In the genomic region with DNA sequence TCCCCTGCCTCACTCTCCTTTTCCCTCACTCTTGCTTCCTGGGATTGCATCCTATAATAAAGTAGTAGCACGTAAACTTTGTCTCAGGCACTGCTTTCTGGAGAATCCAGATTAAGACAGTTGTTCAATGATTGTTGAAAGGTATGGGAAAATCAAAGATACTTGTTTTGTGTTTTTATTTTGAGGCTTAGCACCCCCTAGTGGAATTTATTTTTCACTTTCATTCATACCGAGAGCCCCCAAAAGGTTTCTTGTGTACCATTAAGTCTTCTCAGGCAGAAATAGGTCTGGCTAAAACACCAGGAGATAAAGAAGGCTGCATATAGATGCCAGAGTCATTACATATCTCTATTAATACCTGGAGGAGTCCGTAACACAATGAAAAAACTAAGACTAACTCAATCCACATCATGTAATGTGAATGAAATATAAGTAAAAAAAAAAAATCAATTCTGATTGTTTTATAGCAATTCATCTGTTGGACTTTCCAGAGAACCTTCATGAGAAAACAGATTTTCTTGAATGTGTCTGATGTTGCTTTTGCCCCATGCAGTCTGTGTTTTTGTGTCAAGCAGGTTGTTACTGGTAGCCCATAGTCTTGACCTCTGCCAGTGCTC, we compare ENCODE assay signal across 8 cellular contexts.
DNase-seq lines count a peak whose midpoint lies in the region; ATAC-seq and TF ChIP-seq lines count a peak whose summit lies in the region.

No MANE protein-coding gene starts in this region.

- peak; percentile 18 for DNase-seq in NCI-H510A treated with DMSO at 0.1 percent for 48 hours (lab: John Stamatoyannopoulos, UW)
- no peak for DNase-seq in NCI-H510A (lab: John Stamatoyannopoulos, UW)
- peak; percentile 49 for DNase-seq in NCI-H748 (lab: John Stamatoyannopoulos, UW; ENCODE audit: unreplicated experiment)
- DNase-seq in esophagus muscularis mucosa (ENCODE audit: extremely low spot score): no peak
- DNase-seq in superior temporal gyrus (ENCODE audit: extremely low spot score): peak; percentile 64
- DNase-seq in stimulated activated CD4-positive, alpha-beta T cell treated with anti-CD3 and anti-CD28 coated beads, Interleukin-2, amount 100 ng/mL, for 24 hours: no peak
- no peak for DNase-seq in stimulated activated CD4-positive, alpha-beta T cell treated with anti-CD3 and anti-CD28 coated beads, Interleukin-12 subunit alpha, Interleukin-12 subunit beta, amount 100 ng/mL, for 4 hours

- H3K9me3 ChIP-seq in esophagus muscularis mucosa: no peaks in the 10 kb centered on the region

- TF ChIP-seq EP300 in esophagus muscularis mucosa (IDR thresholded peaks at IDR 0.05): no peak

- H3K4me3 ChIP-seq in esophagus muscularis mucosa: no peak overlapping the region

- TF ChIP-seq POLR2A in esophagus muscularis mucosa (IDR thresholded peaks at IDR 0.05; ENCODE audit: low read depth): no peak

- peaks cover 0 to 11% (median 7%) of the 10 kb centered on the region in 4 donors for H3K4me1 ChIP-seq in esophagus muscularis mucosa

- H3K27me3 ChIP-seq in esophagus muscularis mucosa: no peaks in the 10 kb centered on the region

- no peaks in the 10 kb centered on the region for H3K36me3 ChIP-seq in esophagus muscularis mucosa

- intact Hi-C loops in esophagus muscularis mucosa (cut with DNase I): loop anchor here (10.0 kb wide), 2 partner anchors 571 to 811 kb away; no protein-coding TSS in a partner anchor

- WGBS in esophagus muscularis mucosa: 63% methylated on average over 3 of the region's 3 CpGs

- TF ChIP-seq CTCF in esophagus muscularis mucosa (IDR thresholded peaks at IDR 0.05): peak; percentile 45 to 56 (median 54)

- no peak overlapping the region for H3K27ac ChIP-seq in esophagus muscularis mucosa (replicated peaks in 1 of 4)

- no peak for ATAC-seq in GM18873 (IDR thresholded peaks at IDR 0.05; ENCODE audit: low FRiP score, unreplicated experiment)

Comparison
In these comparisons a context has a peak if more than half of its experiments do, and no peak if none do; other contexts are left out.
1. DNase-seq: peak in NCI-H510A treated with DMSO at 0.1 percent for 48 hours (single experiment), NCI-H748 (single experiment) and superior temporal gyrus (single experiment); none in NCI-H510A (single experiment), esophagus muscularis mucosa (single experiment), stimulated activated CD4-positive, alpha-beta T cell treated with anti-CD3 and anti-CD28 coated beads, Interleukin-2, amount 100 ng/mL, for 24 hours (0 of 2) and stimulated activated CD4-positive, alpha-beta T cell treated with anti-CD3 and anti-CD28 coated beads, Interleukin-12 subunit alpha, Interleukin-12 subunit beta, amount 100 ng/mL, for 4 hours (single experiment).